ENCODE assay signal across 8 cellular contexts in genomic region chr4:6250235-6250983, GRCh38. TPM values are rescaled to one million over a fixed set of nuclear protein-coding genes. Genes with fewer than 3 reads are reported as not detected.
DNase-seq lines count a peak whose midpoint lies in the region; ATAC-seq lines count a peak whose summit lies in the region.

No MANE protein-coding gene starts in this region.

- no peak overlapping the region for H3K27ac Mint-ChIP-seq in memory B cell
- H3K27ac Mint-ChIP-seq in stimulated activated memory B cell treated with anti-CD40 and anti-IgM and Interleukin-4, amounts not matched to agents 10 μg/mL and 1 μg/mL and 100 μg/mL, for 72 hours, result no peak overlapping the region

- peak; percentile 48 for ATAC-seq in memory B cell (ENCODE audit: low read depth)
- no peak for ATAC-seq in stimulated activated memory B cell treated with anti-CD40 and anti-IgM and Interleukin-4, amounts not matched to agents 10 μg/mL and 1 μg/mL and 100 μg/mL, for 72 hours
- ATAC-seq in HG02840 (IDR thresholded peaks at IDR 0.05; ENCODE audit: low FRiP score, unreplicated experiment), result no peak

- peaks cover 19% of the 10 kb centered on the region for H3K27me3 Mint-ChIP-seq in memory B cell
- peaks cover 34% of the 10 kb centered on the region for H3K27me3 Mint-ChIP-seq in stimulated activated memory B cell treated with anti-CD40 and anti-IgM and Interleukin-4, amounts not matched to agents 10 μg/mL and 1 μg/mL and 100 μg/mL, for 72 hours

- H3K36me3 Mint-ChIP-seq in memory B cell, result no peaks in the 10 kb centered on the region
- no peaks in the 10 kb centered on the region for H3K36me3 Mint-ChIP-seq in stimulated activated memory B cell treated with anti-CD40 and anti-IgM and Interleukin-4, amounts not matched to agents 10 μg/mL and 1 μg/mL and 100 μg/mL, for 72 hours

- no peak overlapping the region for H3K4me3 Mint-ChIP-seq in memory B cell
- no peak overlapping the region for H3K4me3 Mint-ChIP-seq in stimulated activated memory B cell treated with anti-CD40 and anti-IgM and Interleukin-4, amounts not matched to agents 10 μg/mL and 1 μg/mL and 100 μg/mL, for 72 hours

- peaks cover 2% of the 10 kb centered on the region for H3K4me1 Mint-ChIP-seq in memory B cell
- no peaks in the 10 kb centered on the region for H3K4me1 Mint-ChIP-seq in stimulated activated memory B cell treated with anti-CD40 and anti-IgM and Interleukin-4, amounts not matched to agents 10 μg/mL and 1 μg/mL and 100 μg/mL, for 72 hours

- peak; percentile 62 for DNase-seq in activated CD8-positive, alpha-beta memory T cell treated with anti-CD3 and anti-CD28 coated beads for 24 hours
- DNase-seq in activated CD8-positive, alpha-beta memory T cell treated with anti-CD3 and anti-CD28 coated beads, Interleukin-2, amount 50 U/mL, for 4 hours, result no peak
- DNase-seq in LHCN-M2 (ENCODE audit: low read depth) (peak; percentile 58), RPMI7951 (ENCODE audit: low read depth) (peak; percentile 42), memory B cell (ENCODE audit: low spot score in 2 of 2) (peak; percentile 38 to 73)
- DNase-seq in effector CD4-positive, alpha-beta T cell, result peak; percentile 37

- H3K9me3 Mint-ChIP-seq in memory B cell, result peaks cover 1% of the 10 kb centered on the region
- no peaks in the 10 kb centered on the region for H3K9me3 Mint-ChIP-seq in stimulated activated memory B cell treated with anti-CD40 and anti-IgM and Interleukin-4, amounts not matched to agents 10 μg/mL and 1 μg/mL and 100 μg/mL, for 72 hours

RNA-seq across cellular contexts. Expression of gene WFS1, which starts 19.2 kb away (rescaled TPM):
- 19.5 and 23.3 TPM in 2 replicates for total RNA-seq in LHCN-M2 (2014; rRNA removed)
- polyA plus RNA-seq in LHCN-M2 (2012), result 22.4 TPM
- total RNA-seq in RPMI7951 (2014; rRNA removed; shearing (Covaris generic)), result 28.4 and 29.4 TPM in 2 replicates

RNA-seq across cellular contexts. Expression of gene JAKMIP1, which starts 50.1 kb away (rescaled TPM):
- total RNA-seq in LHCN-M2 (2014; rRNA removed), result not detected in 2 replicates
- not detected for polyA plus RNA-seq in LHCN-M2 (2012)
- total RNA-seq in RPMI7951 (2014; rRNA removed; shearing (Covaris generic)), result not detected in 2 replicates
